Comparison of ENCODE assay signal across 2 cellular contexts in the genomic region with DNA sequence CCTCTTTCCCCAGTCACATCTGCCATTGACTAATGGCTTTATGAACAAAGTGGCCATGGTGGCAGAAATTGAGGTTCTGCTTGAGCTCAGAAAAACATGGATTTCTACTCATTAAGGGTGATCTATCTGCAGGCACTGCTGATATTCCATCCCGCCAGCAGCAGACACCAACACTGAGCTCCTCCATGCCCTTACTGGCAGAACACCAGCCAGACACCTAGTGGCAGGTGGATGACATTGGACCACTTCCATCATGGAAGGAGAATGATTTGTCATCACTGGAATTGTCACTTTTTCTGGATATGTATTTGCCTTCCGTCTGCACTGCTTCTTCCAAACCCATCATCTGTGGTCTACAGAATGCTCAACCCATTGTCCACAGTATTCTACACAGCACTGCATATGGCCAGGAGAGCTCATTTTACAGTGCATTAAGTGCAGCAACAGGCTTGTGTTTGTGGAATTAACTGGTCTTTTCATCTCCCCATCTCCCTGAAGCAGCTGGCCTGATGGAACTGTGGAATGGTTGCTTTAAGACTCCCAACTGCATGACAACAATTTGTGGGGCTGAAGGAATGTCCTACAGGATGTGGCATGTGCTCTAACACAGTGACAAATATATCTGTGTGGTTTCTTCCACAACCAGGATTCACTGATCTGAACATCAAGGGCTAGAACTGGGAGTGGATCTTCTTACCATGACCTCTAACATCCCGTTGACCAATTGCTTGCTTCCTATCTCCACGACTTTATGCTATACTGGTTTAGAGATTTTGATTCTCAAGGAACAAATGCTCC.
TF ChIP-seq lines count a peak whose summit lies in the region.

No MANE protein-coding gene starts in this region.

TF ChIP-seq in WTC11, 78 proteins besides CTCF, POLR2A, EP300 and RAD21 (continued from another document):
- TF ChIP-seq, protein P1, sequence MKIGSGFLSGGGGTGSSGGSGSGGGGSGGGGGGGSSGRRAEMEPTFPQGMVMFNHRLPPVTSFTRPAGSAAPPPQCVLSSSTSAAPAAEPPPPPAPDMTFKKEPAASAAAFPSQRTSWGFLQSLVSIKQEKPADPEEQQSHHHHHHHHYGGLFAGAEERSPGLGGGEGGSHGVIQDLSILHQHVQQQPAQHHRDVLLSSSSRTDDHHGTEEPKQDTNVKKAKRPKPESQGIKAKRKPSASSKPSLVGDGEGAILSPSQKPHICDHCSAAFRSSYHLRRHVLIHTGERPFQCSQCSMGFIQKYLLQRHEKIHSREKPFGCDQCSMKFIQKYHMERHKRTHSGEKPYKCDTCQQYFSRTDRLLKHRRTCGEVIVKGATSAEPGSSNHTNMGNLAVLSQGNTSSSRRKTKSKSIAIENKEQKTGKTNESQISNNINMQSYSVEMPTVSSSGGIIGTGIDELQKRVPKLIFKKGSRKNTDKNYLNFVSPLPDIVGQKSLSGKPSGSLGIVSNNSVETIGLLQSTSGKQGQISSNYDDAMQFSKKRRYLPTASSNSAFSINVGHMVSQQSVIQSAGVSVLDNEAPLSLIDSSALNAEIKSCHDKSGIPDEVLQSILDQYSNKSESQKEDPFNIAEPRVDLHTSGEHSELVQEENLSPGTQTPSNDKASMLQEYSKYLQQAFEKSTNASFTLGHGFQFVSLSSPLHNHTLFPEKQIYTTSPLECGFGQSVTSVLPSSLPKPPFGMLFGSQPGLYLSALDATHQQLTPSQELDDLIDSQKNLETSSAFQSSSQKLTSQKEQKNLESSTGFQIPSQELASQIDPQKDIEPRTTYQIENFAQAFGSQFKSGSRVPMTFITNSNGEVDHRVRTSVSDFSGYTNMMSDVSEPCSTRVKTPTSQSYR (CRISPR knock-in tag; IDR thresholded peaks at IDR 0.05) = no peak
- TF ChIP-seq ATF1 (CRISPR knock-in tag; IDR thresholded peaks at IDR 0.05) (no peak), SMAD4 (CRISPR knock-in tag; IDR thresholded peaks at IDR 0.05) (no peak), NR3C1 (CRISPR knock-in tag; conservative IDR thresholded peaks at IDR 0.05; ENCODE audit: low read depth) (no peak)
- TF ChIP-seq, protein P2, sequence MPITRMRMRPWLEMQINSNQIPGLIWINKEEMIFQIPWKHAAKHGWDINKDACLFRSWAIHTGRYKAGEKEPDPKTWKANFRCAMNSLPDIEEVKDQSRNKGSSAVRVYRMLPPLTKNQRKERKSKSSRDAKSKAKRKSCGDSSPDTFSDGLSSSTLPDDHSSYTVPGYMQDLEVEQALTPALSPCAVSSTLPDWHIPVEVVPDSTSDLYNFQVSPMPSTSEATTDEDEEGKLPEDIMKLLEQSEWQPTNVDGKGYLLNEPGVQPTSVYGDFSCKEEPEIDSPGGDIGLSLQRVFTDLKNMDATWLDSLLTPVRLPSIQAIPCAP (CRISPR knock-in tag; IDR thresholded peaks at IDR 0.05) = no peak
TF ChIP-seq in WTC11: peak in this region for 0.

TF ChIP-seq in HepG2, 621 proteins besides CTCF, POLR2A, EP300 and RAD21 (continued from another document):
- no peak for TF ChIP-seq ZNF17 (CRISPR knock-in tag; IDR thresholded peaks at IDR 0.05)
- TF ChIP-seq, protein P3, sequence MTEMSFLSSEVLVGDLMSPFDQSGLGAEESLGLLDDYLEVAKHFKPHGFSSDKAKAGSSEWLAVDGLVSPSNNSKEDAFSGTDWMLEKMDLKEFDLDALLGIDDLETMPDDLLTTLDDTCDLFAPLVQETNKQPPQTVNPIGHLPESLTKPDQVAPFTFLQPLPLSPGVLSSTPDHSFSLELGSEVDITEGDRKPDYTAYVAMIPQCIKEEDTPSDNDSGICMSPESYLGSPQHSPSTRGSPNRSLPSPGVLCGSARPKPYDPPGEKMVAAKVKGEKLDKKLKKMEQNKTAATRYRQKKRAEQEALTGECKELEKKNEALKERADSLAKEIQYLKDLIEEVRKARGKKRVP (CRISPR knock-in tag; IDR thresholded peaks at IDR 0.05) = no peak
- TF ChIP-seq, protein P4, sequence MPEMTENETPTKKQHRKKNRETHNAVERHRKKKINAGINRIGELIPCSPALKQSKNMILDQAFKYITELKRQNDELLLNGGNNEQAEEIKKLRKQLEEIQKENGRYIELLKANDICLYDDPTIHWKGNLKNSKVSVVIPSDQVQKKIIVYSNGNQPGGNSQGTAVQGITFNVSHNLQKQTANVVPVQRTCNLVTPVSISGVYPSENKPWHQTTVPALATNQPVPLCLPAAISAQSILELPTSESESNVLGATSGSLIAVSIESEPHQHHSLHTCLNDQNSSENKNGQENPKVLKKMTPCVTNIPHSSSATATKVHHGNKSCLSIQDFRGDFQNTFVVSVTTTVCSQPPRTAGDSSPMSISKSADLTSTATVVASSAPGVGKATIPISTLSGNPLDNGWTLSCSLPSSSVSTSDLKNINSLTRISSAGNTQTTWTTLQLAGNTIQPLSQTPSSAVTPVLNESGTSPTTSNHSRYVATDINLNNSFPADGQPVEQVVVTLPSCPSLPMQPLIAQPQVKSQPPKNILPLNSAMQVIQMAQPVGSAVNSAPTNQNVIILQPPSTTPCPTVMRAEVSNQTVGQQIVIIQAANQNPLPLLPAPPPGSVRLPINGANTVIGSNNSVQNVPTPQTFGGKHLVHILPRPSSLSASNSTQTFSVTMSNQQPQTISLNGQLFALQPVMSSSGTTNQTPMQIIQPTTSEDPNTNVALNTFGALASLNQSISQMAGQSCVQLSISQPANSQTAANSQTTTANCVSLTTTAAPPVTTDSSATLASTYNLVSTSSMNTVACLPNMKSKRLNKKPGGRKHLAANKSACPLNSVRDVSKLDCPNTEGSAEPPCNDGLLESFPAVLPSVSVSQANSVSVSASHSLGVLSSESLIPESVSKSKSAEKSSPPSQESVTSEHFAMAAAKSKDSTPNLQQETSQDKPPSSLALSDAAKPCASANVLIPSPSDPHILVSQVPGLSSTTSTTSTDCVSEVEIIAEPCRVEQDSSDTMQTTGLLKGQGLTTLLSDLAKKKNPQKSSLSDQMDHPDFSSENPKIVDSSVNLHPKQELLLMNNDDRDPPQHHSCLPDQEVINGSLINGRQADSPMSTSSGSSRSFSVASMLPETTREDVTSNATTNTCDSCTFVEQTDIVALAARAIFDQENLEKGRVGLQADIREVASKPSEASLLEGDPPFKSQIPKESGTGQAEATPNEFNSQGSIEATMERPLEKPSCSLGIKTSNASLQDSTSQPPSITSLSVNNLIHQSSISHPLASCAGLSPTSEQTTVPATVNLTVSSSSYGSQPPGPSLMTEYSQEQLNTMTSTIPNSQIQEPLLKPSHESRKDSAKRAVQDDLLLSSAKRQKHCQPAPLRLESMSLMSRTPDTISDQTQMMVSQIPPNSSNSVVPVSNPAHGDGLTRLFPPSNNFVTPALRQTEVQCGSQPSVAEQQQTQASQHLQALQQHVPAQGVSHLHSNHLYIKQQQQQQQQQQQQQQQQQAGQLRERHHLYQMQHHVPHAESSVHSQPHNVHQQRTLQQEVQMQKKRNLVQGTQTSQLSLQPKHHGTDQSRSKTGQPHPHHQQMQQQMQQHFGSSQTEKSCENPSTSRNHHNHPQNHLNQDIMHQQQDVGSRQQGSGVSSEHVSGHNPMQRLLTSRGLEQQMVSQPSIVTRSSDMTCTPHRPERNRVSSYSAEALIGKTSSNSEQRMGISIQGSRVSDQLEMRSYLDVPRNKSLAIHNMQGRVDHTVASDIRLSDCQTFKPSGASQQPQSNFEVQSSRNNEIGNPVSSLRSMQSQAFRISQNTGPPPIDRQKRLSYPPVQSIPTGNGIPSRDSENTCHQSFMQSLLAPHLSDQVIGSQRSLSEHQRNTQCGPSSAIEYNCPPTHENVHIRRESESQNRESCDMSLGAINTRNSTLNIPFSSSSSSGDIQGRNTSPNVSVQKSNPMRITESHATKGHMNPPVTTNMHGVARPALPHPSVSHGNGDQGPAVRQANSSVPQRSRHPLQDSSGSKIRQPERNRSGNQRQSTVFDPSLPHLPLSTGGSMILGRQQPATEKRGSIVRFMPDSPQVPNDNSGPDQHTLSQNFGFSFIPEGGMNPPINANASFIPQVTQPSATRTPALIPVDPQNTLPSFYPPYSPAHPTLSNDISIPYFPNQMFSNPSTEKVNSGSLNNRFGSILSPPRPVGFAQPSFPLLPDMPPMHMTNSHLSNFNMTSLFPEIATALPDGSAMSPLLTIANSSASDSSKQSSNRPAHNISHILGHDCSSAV (CRISPR knock-in tag; IDR thresholded peaks at IDR 0.05; ENCODE audit: borderline replicate concordance) = no peak
- no peak for TF ChIP-seq RXRA (CRISPR knock-in tag; IDR thresholded peaks at IDR 0.05)
- no peak for TF ChIP-seq ZNF644 (CRISPR knock-in tag; IDR thresholded peaks at IDR 0.05; ENCODE audit: low read depth)
- no peak for TF ChIP-seq ZNF816 (CRISPR knock-in tag; IDR thresholded peaks at IDR 0.05; ENCODE audit: borderline replicate concordance)
- TF ChIP-seq, protein P5, sequence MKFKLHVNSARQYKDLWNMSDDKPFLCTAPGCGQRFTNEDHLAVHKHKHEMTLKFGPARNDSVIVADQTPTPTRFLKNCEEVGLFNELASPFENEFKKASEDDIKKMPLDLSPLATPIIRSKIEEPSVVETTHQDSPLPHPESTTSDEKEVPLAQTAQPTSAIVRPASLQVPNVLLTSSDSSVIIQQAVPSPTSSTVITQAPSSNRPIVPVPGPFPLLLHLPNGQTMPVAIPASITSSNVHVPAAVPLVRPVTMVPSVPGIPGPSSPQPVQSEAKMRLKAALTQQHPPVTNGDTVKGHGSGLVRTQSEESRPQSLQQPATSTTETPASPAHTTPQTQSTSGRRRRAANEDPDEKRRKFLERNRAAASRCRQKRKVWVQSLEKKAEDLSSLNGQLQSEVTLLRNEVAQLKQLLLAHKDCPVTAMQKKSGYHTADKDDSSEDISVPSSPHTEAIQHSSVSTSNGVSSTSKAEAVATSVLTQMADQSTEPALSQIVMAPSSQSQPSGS (CRISPR knock-in tag; IDR thresholded peaks at IDR 0.05) = no peak
- TF ChIP-seq SMAD1 (CRISPR knock-in tag; IDR thresholded peaks at IDR 0.05; ENCODE audit: borderline replicate concordance, low read depth) = no peak
- TF ChIP-seq, protein P6, sequence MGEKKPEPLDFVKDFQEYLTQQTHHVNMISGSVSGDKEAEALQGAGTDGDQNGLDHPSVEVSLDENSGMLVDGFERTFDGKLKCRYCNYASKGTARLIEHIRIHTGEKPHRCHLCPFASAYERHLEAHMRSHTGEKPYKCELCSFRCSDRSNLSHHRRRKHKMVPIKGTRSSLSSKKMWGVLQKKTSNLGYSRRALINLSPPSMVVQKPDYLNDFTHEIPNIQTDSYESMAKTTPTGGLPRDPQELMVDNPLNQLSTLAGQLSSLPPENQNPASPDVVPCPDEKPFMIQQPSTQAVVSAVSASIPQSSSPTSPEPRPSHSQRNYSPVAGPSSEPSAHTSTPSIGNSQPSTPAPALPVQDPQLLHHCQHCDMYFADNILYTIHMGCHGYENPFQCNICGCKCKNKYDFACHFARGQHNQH (CRISPR knock-in tag; IDR thresholded peaks at IDR 0.05) = no peak
